ENCODE assay signal across 8 cellular contexts in genomic region chr20:346033-346639, GRCh38. TPM values are rescaled to one million over a fixed set of nuclear protein-coding genes. Genes with fewer than 3 reads are reported as not detected.
DNase-seq lines count a peak whose midpoint lies in the region; ATAC-seq and TF ChIP-seq lines count a peak whose summit lies in the region.

No MANE protein-coding gene starts in this region.

- peak overlapping the region; percentile 98 for H3K14ac ChIP-seq in IMR-90 (replicated peaks; ENCODE audit: low read depth, low read length)

- POLR2A ChIA-PET in AG04449 (lab: Yijun Ruan, JAX), result interaction anchor here (0.5 to 0.7 kb wide), 3 partner anchors 16 to 36 kb away, joined by 3 to 4 read pairs (median 3); no protein-coding TSS in a partner anchor
- POLR2A ChIA-PET in IMR-90 (lab: Charles Lee; ENCODE audit: unreplicated experiment), result interaction anchor here (1.7 kb wide), 1 partner anchor 15 kb away, joined by 4 read pairs; no protein-coding TSS in a partner anchor
- POLR2A ChIA-PET in naive thymus-derived CD4-positive, alpha-beta T cell (lab: Charles Lee), result interaction anchor here (1.0 kb wide), 1 partner anchor 197 kb away, joined by 4 read pairs; the partner anchor contains the start of gene CSNK2A1

- H3K4me2 ChIP-seq in IMR-90 (ENCODE audit: low read depth, low read length), result peak overlapping the region; percentile 85

- peaks cover 8% of the 10 kb centered on the region for H3K4me1 ChIP-seq in IMR-90 (ENCODE audit: control insufficient read depth, insufficient read depth, low read length)
- H3K4me1 ChIP-seq in naive thymus-derived CD4-positive, alpha-beta T cell (ENCODE audit: control insufficient read depth in 2 of 2, insufficient read depth in 2 of 2, low read length in 2 of 2), result peaks cover 0 to 4% of the 10 kb centered on the region in 2 donors

- H3K9me3 ChIP-seq in IMR-90 (ENCODE audit: control insufficient read depth, insufficient read depth, low read length), result peaks cover 9% of the 10 kb centered on the region
- no peaks in the 10 kb centered on the region for H3K9me3 ChIP-seq in naive thymus-derived CD4-positive, alpha-beta T cell (ENCODE audit: control insufficient read depth in 2 of 3, low read length in 3 of 3)

- peaks cover 12 to 17% (median 14%) of the 10 kb centered on the region in 7 donors for H3K4me1 Mint-ChIP-seq in naive thymus-derived CD4-positive, alpha-beta T cell

- peaks cover 7% of the 10 kb centered on the region; the same call in 1 of the 2 replicates for H3K36me3 ChIP-seq in IMR-90 (ENCODE audit: control insufficient read depth, insufficient read depth, low read length)
- H3K36me3 ChIP-seq in naive thymus-derived CD4-positive, alpha-beta T cell (ENCODE audit: control insufficient read depth in 2 of 3, insufficient read depth in 3 of 3, low read length in 3 of 3), result peaks cover 0 to 7% (median 0%) of the 10 kb centered on the region in 3 experiments

- peak overlapping the region; percentile 84 to 97; a peak in 3 of 4 replicates for H4K8ac ChIP-seq in IMR-90 (ENCODE audit: low read depth in 2 of 2, low read length in 2 of 2)

- H3K4me3 ChIP-seq in AG04449 (ENCODE audit: low read depth, low read length) (peak overlapping the region; percentile 76), IMR-90 (ENCODE audit: insufficient read depth, low read depth, low read length) (peak overlapping the region; percentile 67), choroid plexus epithelial cell (ENCODE audit: low read depth, low read length) (peak overlapping the region; percentile 81)
- no peak overlapping the region for H3K4me3 ChIP-seq in naive thymus-derived CD4-positive, alpha-beta T cell (ENCODE audit: low read length)

- no TSS peak for BruUV-seq in IMR-90 (replicated peaks; lab: Mats Ljungman, UMichigan)

- TF ChIP-seq CTCF in AG04449 (IDR thresholded peaks at IDR 0.05; ENCODE audit: insufficient read depth, low read length, missing control alignments), result no peak
- no peak for TF ChIP-seq CTCF in IMR-90 (conservative IDR thresholded peaks at IDR 0.05; ENCODE audit: low read depth, low read length)
- no peak for TF ChIP-seq CTCF in choroid plexus epithelial cell (conservative IDR thresholded peaks at IDR 0.05; ENCODE audit: low read depth, low read length)

- no peak for TF ChIP-seq POLR2A in IMR-90 (IDR thresholded peaks at IDR 0.05; ENCODE audit: low read depth, low read length)

- H4K5ac ChIP-seq in IMR-90 (ENCODE audit: low read depth, low read length), result peak overlapping the region; percentile 90

- H3K9me1 ChIP-seq in IMR-90 (ENCODE audit: insufficient read depth, low read length), result peaks cover 13% of the 10 kb centered on the region

- peak overlapping the region; percentile 69 to 97 (median 78) for H3K4me3 Mint-ChIP-seq in naive thymus-derived CD4-positive, alpha-beta T cell

- intact Hi-C loops in IMR-90 (cut with micrococcal nuclease), result no loop called here
- intact Hi-C loops in naive thymus-derived CD4-positive, alpha-beta T cell (cut with micrococcal nuclease), result loop anchor here in 1 of 2 donors (2.0 kb wide), 1 partner anchor 19 kb away; no protein-coding TSS in a partner anchor

- peak overlapping the region in 5 of 9 donors; percentile 31 to 63 (median 54) for H3K27ac Mint-ChIP-seq in naive thymus-derived CD4-positive, alpha-beta T cell

- peaks cover 14 to 31% of the 10 kb centered on the region in 2 experiments; a peak in 3 of 4 replicates for H3K79me1 ChIP-seq in IMR-90 (ENCODE audit: low read depth in 1 of 2, low read length in 2 of 2)

- peak overlapping the region; percentile 67; the same call in 2 of the 3 replicates for H2BK15ac ChIP-seq in IMR-90 (ENCODE audit: low read depth, low read length)

- peaks cover 9% of the 10 kb centered on the region for H4K20me1 ChIP-seq in IMR-90 (ENCODE audit: insufficient read depth, low read length)

- WGBS in IMR-90 (ENCODE audit: extremely low coverage in 2 of 2, insufficient read length in 1 of 2), 2 experiments, result no CpG with 5 or more reads among the region's 9 CpGs

- H2AK9ac ChIP-seq in IMR-90 (replicated peaks; ENCODE audit: low read depth, low read length, poor library complexity), result peak overlapping the region; percentile 97

- H3K27ac ChIP-seq in IMR-90 (ENCODE audit: insufficient read depth, low read length), result peak overlapping the region; percentile 84
- no peak overlapping the region for H3K27ac ChIP-seq in naive thymus-derived CD4-positive, alpha-beta T cell (ENCODE audit: low read depth, low read length)

- peak overlapping the region; percentile 46; the same call in 1 of the 2 replicates for H3K56ac ChIP-seq in IMR-90 (ENCODE audit: extremely low read depth, insufficient read depth, low read length)

- peaks cover 0 to 13% (median 0%) of the 10 kb centered on the region in 5 donors for H3K27me3 Mint-ChIP-seq in naive thymus-derived CD4-positive, alpha-beta T cell

- H2BK5ac ChIP-seq in IMR-90 (ENCODE audit: low read depth, low read length, poor library complexity, severe bottlenecking), result peak overlapping the region; percentile 85

- dilution Hi-C loops in IMR-90 (cut with HindIII; ENCODE audit: low sequenced_read_pairs, unreplicated experiment), result no loop called here

- peak overlapping the region; percentile 83; the same call in 1 of the 2 replicates for H2BK20ac ChIP-seq in IMR-90 (ENCODE audit: low read depth, low read length)

- DNase-seq in AG04449 (ENCODE audit: low read depth, low spot score) (no peak), IMR-90 (no peak), choroid plexus epithelial cell (ENCODE audit: low read depth) (no peak), HT-29 (ENCODE audit: low spot score) (no peak), Ammon's horn (ENCODE audit: low spot score) (no peak)
- no peak for DNase-seq in naive thymus-derived CD4-positive, alpha-beta T cell
- no peak for DNase-seq in stimulated activated CD4-positive, alpha-beta T cell treated with anti-CD3 and anti-CD28 coated beads, Interleukin-4, amount 100 ng/mL, for 4 hours

- peaks cover 0 to 5% (median 0%) of the 10 kb centered on the region in 11 donors for H3K9me3 Mint-ChIP-seq in naive thymus-derived CD4-positive, alpha-beta T cell

- peak overlapping the region; percentile 99 for H3K23ac ChIP-seq in IMR-90 (ENCODE audit: low read depth, low read length)

- peak overlapping the region; percentile 85 for H3K9ac ChIP-seq in IMR-90 (ENCODE audit: low read depth, low read length)

- peak overlapping the region; percentile 99 for H3K4ac ChIP-seq in IMR-90 (ENCODE audit: low read depth, low read length)

- peak overlapping the region; percentile 89 for H2BK120ac ChIP-seq in IMR-90 (ENCODE audit: low read depth, low read length)

- CTCF ChIA-PET in AG04449 (lab: Yijun Ruan, JAX), result interaction anchor here (1.0 to 4.7 kb wide), 7 partner anchors 9 to 299 kb away, joined by 3 to 47 read pairs (median 3); no protein-coding TSS in a partner anchor
- CTCF ChIA-PET in IMR-90 (lab: Yijun Ruan, JAX), result no interaction called here
- CTCF ChIA-PET in naive thymus-derived CD4-positive, alpha-beta T cell (lab: Charles Lee), result interaction anchor here (1.5 kb wide), 1 partner anchor 15 kb away, joined by 6 read pairs; no protein-coding TSS in a partner anchor

- peak overlapping the region; percentile 84 for H3K18ac ChIP-seq in IMR-90 (ENCODE audit: low read depth, low read length)

- peak overlapping the region; percentile 98 for H2AFZ ChIP-seq in IMR-90 (replicated peaks; ENCODE audit: low read length, poor library complexity)

- peak overlapping the region; percentile 78; the same call in 1 of the 2 replicates for H4K91ac ChIP-seq in IMR-90 (ENCODE audit: insufficient read depth, low read depth, low read length)

- in situ Hi-C loops in IMR-90 (cut with MboI; ENCODE audit: low sequenced_read_pairs), result no loop called here

- TF ChIP-seq RAD21 in IMR-90 (IDR thresholded peaks at IDR 0.05; ENCODE audit: low read length), result no peak

- ATAC-seq in IMR-90 (ENCODE audit: low read depth) (no peak), HG02678 (IDR thresholded peaks at IDR 0.05; ENCODE audit: unreplicated experiment) (no peak)
- no peak for ATAC-seq in naive thymus-derived CD4-positive, alpha-beta T cell

- peaks cover 0 to 7% (median 4%) of the 10 kb centered on the region in 5 donors for H3K36me3 Mint-ChIP-seq in naive thymus-derived CD4-positive, alpha-beta T cell

- H3K27me3 ChIP-seq in IMR-90 (ENCODE audit: control insufficient read depth, insufficient read depth, low read length), result no peaks in the 10 kb centered on the region
- H3K27me3 ChIP-seq in naive thymus-derived CD4-positive, alpha-beta T cell (ENCODE audit: control insufficient read depth in 2 of 2, insufficient read depth in 2 of 2, low read length in 2 of 2), result no peaks in the 10 kb centered on the region

- H2AK5ac ChIP-seq in IMR-90 (ENCODE audit: low read depth, low read length), result peak overlapping the region; percentile 31

RNA-seq across cellular contexts. Expression of gene NRSN2, which starts 0.8 kb away (rescaled TPM):
- total RNA-seq in IMR-90 (2012; rRNA removed), result 9.9 and 17.5 TPM in 2 replicates
- 75.1 and 101 TPM in 2 replicates for polyA plus RNA-seq in IMR-90 (2012; rRNA removed)
- polyA plus RNA-seq in IMR-90 (2012; cell fraction: cytosol; rRNA removed), result 67.5 and 73.6 TPM in 2 replicates
- 35.0 and 62.6 TPM in 2 replicates for polyA plus RNA-seq in IMR-90 (2012; cell fraction: nucleus; rRNA removed; ENCODE audit: low replicate concordance)
- 1 to 10 TPM in 3 of 5 experiments, under 1 TPM in 2; 0.24 to 2.1 (median 1.3) TPM for total RNA-seq in naive thymus-derived CD4-positive, alpha-beta T cell
- 1 to 10 TPM; 1.3 to 1.8 TPM for polyA plus RNA-seq in naive thymus-derived CD4-positive, alpha-beta T cell
- total RNA-seq in HT-29 (2014; rRNA removed; shearing (Covaris generic)), result 12.0 and 15.5 TPM in 2 replicates

RNA-seq across cellular contexts. Expression of gene SOX12, which starts 20.8 kb away (rescaled TPM):
- total RNA-seq in IMR-90 (2012; rRNA removed), result 1.1 TPM in 2 replicates
- polyA plus RNA-seq in IMR-90 (2012; rRNA removed), result 6.2 and 6.4 TPM in 2 replicates
- polyA plus RNA-seq in IMR-90 (2012; cell fraction: cytosol; rRNA removed), result 9.7 and 10.0 TPM in 2 replicates
- polyA plus RNA-seq in IMR-90 (2012; cell fraction: nucleus; rRNA removed; ENCODE audit: low replicate concordance), result 15.8 and 22.6 TPM in 2 replicates
- 10 to 100 TPM in 3 of 5 experiments, 1 to 10 TPM in 2; 4.6 to 15.1 (median 12.3) TPM for total RNA-seq in naive thymus-derived CD4-positive, alpha-beta T cell
- 1 to 10 TPM in 1 of 2 donors, under 1 TPM in 1; 0.89 to 1.3 TPM for polyA plus RNA-seq in naive thymus-derived CD4-positive, alpha-beta T cell
- 2.7 and 3.9 TPM in 2 replicates for total RNA-seq in HT-29 (2014; rRNA removed; shearing (Covaris generic))

RNA-seq across cellular contexts. Expression of gene TRIB3, which starts 34.4 kb away (rescaled TPM):
- total RNA-seq in IMR-90 (2012; rRNA removed), result 15.0 and 18.5 TPM in 2 replicates
- polyA plus RNA-seq in IMR-90 (2012; rRNA removed), result 23.2 and 23.4 TPM in 2 replicates
- 15.9 and 35.9 TPM in 2 replicates for polyA plus RNA-seq in IMR-90 (2012; cell fraction: cytosol; rRNA removed)
- polyA plus RNA-seq in IMR-90 (2012; cell fraction: nucleus; rRNA removed; ENCODE audit: low replicate concordance), result 13.3 and 22.2 TPM in 2 replicates
- 10 to 100 TPM in 1 of 5 experiments, 1 to 10 TPM in 4; 2.4 to 27.7 (median 9.4) TPM for total RNA-seq in naive thymus-derived CD4-positive, alpha-beta T cell
- 10 to 100 TPM; 12.6 to 16.0 TPM for polyA plus RNA-seq in naive thymus-derived CD4-positive, alpha-beta T cell
- total RNA-seq in HT-29 (2014; rRNA removed; shearing (Covaris generic)), result 137 TPM in 2 replicates

RNA-seq across cellular contexts. Expression of gene ZCCHC3, which starts 48.8 kb away (rescaled TPM):
- 10.9 and 13.9 TPM in 2 replicates for total RNA-seq in IMR-90 (2012; rRNA removed)
- polyA plus RNA-seq in IMR-90 (2012; rRNA removed), result 8.2 and 8.8 TPM in 2 replicates
- polyA plus RNA-seq in IMR-90 (2012; cell fraction: cytosol; rRNA removed), result 7.4 and 8.5 TPM in 2 replicates
- 5.2 and 7.5 TPM in 2 replicates for polyA plus RNA-seq in IMR-90 (2012; cell fraction: nucleus; rRNA removed; ENCODE audit: low replicate concordance)
- total RNA-seq in naive thymus-derived CD4-positive, alpha-beta T cell, result 10 to 100 TPM; 14.6 to 31.9 (median 27.1) TPM
- polyA plus RNA-seq in naive thymus-derived CD4-positive, alpha-beta T cell, result 10 to 100 TPM in 1 of 2 donors, 1 to 10 TPM in 1; 5.6 to 15.3 TPM
- total RNA-seq in HT-29 (2014; rRNA removed; shearing (Covaris generic)), result 15.5 and 16.8 TPM in 2 replicates

RNA-seq across cellular contexts. Expression of gene C20orf96, which starts 55.6 kb away (rescaled TPM):
- 1.1 and 2.0 TPM in 2 replicates for total RNA-seq in IMR-90 (2012; rRNA removed)
- 9.4 and 9.8 TPM in 2 replicates for polyA plus RNA-seq in IMR-90 (2012; rRNA removed)
- 4.7 and 4.8 TPM in 2 replicates for polyA plus RNA-seq in IMR-90 (2012; cell fraction: cytosol; rRNA removed)
- 15.6 and 30.1 TPM in 2 replicates for polyA plus RNA-seq in IMR-90 (2012; cell fraction: nucleus; rRNA removed; ENCODE audit: low replicate concordance)
- total RNA-seq in naive thymus-derived CD4-positive, alpha-beta T cell, result 1 to 10 TPM; 3.4 to 5.7 (median 4.8) TPM
- polyA plus RNA-seq in naive thymus-derived CD4-positive, alpha-beta T cell, result 1 to 10 TPM in 1 of 2 donors, under 1 TPM in 1; 0.86 to 1.1 TPM
- 0.08 and 1.5 TPM in 2 replicates for total RNA-seq in HT-29 (2014; rRNA removed; shearing (Covaris generic))
